Comparison of ENCODE assay signal across 1 cellular context in the genomic region with DNA sequence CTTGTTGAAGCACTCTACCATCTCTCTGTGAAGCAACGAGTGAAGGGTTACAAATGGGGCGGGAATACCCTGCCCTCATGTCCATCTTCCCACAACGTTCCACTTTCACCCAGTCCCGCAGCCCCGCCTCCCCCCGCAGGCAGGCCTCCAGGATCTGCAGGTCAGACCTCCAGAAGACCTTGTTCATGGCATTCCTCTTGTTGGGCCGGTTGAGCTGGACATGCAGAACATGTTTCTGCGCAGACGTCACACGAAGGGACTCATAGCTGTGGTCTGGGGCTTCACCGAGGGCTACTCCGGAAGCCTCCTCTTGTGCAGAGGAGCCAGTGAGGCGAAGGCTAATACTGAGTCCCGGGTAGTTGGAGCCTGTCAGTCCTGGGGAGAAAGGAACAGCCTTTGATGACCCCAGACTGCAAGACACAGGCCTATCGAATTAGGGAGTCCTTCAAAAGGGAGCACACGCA.
A peak's percentile ranks its signal among the peaks of the same experiment; 100 is the strongest.
TF ChIP-seq lines count a peak whose summit lies in the region.

No MANE protein-coding gene starts in this region.

TF ChIP-seq in HepG2, 621 proteins besides CTCF, POLR2A, EP300 and RAD21 (continued from another document):
- TF ChIP-seq, protein P1, sequence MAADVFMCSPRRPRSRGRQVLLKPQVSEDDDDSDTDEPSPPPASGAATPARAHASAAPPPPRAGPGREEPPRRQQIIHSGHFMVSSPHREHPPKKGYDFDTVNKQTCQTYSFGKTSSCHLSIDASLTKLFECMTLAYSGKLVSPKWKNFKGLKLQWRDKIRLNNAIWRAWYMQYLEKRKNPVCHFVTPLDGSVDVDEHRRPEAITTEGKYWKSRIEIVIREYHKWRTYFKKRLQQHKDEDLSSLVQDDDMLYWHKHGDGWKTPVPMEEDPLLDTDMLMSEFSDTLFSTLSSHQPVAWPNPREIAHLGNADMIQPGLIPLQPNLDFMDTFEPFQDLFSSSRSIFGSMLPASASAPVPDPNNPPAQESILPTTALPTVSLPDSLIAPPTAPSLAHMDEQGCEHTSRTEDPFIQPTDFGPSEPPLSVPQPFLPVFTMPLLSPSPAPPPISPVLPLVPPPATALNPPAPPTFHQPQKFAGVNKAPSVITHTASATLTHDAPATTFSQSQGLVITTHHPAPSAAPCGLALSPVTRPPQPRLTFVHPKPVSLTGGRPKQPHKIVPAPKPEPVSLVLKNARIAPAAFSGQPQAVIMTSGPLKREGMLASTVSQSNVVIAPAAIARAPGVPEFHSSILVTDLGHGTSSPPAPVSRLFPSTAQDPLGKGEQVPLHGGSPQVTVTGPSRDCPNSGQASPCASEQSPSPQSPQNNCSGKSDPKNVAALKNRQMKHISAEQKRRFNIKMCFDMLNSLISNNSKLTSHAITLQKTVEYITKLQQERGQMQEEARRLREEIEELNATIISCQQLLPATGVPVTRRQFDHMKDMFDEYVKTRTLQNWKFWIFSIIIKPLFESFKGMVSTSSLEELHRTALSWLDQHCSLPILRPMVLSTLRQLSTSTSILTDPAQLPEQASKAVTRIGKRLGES (CRISPR knock-in tag; IDR thresholded peaks at IDR 0.05; ENCODE audit: borderline replicate concordance) = no peak
- TF ChIP-seq ERF (CRISPR knock-in tag; IDR thresholded peaks at IDR 0.05) = 0 out of 2 replicates have a peak, but pooled peaks have one; percentile 56
- TF ChIP-seq BORCS8-MEF2B (CRISPR knock-in tag; IDR thresholded peaks at IDR 0.05) = peak; percentile 13; the same call in 1 of the 2 replicates
- TF ChIP-seq, protein P2, sequence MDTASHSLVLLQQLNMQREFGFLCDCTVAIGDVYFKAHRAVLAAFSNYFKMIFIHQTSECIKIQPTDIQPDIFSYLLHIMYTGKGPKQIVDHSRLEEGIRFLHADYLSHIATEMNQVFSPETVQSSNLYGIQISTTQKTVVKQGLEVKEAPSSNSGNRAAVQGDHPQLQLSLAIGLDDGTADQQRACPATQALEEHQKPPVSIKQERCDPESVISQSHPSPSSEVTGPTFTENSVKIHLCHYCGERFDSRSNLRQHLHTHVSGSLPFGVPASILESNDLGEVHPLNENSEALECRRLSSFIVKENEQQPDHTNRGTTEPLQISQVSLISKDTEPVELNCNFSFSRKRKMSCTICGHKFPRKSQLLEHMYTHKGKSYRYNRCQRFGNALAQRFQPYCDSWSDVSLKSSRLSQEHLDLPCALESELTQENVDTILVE (CRISPR knock-in tag; IDR thresholded peaks at IDR 0.05) = no peak
- TF ChIP-seq XRCC5 (optimal IDR thresholded peaks at IDR 0.05; ENCODE audit: low read length) = no peak
- TF ChIP-seq, protein P3, sequence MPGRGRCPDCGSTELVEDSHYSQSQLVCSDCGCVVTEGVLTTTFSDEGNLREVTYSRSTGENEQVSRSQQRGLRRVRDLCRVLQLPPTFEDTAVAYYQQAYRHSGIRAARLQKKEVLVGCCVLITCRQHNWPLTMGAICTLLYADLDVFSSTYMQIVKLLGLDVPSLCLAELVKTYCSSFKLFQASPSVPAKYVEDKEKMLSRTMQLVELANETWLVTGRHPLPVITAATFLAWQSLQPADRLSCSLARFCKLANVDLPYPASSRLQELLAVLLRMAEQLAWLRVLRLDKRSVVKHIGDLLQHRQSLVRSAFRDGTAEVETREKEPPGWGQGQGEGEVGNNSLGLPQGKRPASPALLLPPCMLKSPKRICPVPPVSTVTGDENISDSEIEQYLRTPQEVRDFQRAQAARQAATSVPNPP (CRISPR knock-in tag; IDR thresholded peaks at IDR 0.05) = no peak
- TF ChIP-seq, protein P4, sequence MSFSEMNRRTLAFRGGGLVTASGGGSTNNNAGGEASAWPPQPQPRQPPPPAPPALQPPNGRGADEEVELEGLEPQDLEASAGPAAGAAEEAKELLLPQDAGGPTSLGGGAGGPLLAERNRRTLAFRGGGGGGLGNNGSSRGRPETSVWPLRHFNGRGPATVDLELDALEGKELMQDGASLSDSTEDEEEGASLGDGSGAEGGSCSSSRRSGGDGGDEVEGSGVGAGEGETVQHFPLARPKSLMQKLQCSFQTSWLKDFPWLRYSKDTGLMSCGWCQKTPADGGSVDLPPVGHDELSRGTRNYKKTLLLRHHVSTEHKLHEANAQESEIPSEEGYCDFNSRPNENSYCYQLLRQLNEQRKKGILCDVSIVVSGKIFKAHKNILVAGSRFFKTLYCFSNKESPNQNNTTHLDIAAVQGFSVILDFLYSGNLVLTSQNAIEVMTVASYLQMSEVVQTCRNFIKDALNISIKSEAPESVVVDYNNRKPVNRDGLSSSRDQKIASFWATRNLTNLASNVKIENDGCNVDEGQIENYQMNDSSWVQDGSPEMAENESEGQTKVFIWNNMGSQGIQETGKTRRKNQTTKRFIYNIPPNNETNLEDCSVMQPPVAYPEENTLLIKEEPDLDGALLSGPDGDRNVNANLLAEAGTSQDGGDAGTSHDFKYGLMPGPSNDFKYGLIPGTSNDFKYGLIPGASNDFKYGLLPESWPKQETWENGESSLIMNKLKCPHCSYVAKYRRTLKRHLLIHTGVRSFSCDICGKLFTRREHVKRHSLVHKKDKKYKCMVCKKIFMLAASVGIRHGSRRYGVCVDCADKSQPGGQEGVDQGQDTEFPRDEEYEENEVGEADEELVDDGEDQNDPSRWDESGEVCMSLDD (CRISPR knock-in tag; IDR thresholded peaks at IDR 0.05; ENCODE audit: borderline replicate concordance) = no peak
- no peak for TF ChIP-seq SNAI1 (CRISPR knock-in tag; IDR thresholded peaks at IDR 0.05; ENCODE audit: borderline replicate concordance)
- 0 out of 2 replicates have a peak, but pooled peaks have one; percentile 10 for TF ChIP-seq ZNF317 (CRISPR knock-in tag; IDR thresholded peaks at IDR 0.05)
- 0 out of 2 replicates have a peak, but pooled peaks have one; percentile 29 for TF ChIP-seq NR2F6 (IDR thresholded peaks at IDR 0.05)
- TF ChIP-seq NR2F6 (CRISPR knock-in tag; IDR thresholded peaks at IDR 0.05) = no peak
- no peak for TF ChIP-seq FOXC1 (CRISPR knock-in tag; IDR thresholded peaks at IDR 0.05; ENCODE audit: borderline replicate concordance)
- TF ChIP-seq, protein P5, sequence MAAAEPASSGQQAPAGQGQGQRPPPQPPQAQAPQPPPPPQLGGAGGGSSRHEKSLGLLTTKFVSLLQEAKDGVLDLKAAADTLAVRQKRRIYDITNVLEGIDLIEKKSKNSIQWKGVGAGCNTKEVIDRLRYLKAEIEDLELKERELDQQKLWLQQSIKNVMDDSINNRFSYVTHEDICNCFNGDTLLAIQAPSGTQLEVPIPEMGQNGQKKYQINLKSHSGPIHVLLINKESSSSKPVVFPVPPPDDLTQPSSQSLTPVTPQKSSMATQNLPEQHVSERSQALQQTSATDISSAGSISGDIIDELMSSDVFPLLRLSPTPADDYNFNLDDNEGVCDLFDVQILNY (CRISPR knock-in tag; conservative IDR thresholded peaks at IDR 0.05) = no peak
- no peak for TF ChIP-seq ZEB1 (IDR thresholded peaks at IDR 0.05; ENCODE audit: insufficient replicate concordance, low read depth)
- TF ChIP-seq, protein P6, sequence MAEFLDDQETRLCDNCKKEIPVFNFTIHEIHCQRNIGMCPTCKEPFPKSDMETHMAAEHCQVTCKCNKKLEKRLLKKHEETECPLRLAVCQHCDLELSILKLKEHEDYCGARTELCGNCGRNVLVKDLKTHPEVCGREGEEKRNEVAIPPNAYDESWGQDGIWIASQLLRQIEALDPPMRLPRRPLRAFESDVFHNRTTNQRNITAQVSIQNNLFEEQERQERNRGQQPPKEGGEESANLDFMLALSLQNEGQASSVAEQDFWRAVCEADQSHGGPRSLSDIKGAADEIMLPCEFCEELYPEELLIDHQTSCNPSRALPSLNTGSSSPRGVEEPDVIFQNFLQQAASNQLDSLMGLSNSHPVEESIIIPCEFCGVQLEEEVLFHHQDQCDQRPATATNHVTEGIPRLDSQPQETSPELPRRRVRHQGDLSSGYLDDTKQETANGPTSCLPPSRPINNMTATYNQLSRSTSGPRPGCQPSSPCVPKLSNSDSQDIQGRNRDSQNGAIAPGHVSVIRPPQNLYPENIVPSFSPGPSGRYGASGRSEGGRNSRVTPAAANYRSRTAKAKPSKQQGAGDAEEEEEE (CRISPR knock-in tag; IDR thresholded peaks at IDR 0.05; ENCODE audit: borderline replicate concordance) = no peak
- TF ChIP-seq CEBPG (CRISPR knock-in tag; IDR thresholded peaks at IDR 0.05) = 0 out of 2 replicates have a peak, but pooled peaks have one; percentile 17
